9 cellular contexts compared by ENCODE assay signal in genomic region chr9:109641079-109641659, GRCh38.
DNase-seq lines count a peak whose midpoint lies in the region; ATAC-seq and TF ChIP-seq lines count a peak whose summit lies in the region.
"Had no signal": no experiment of that assay in that cellular context is flagged by ENCODE, and none has a peak within 500 bp of the region (broad histone marks: within the 10 kb centered on the region; RNA-seq: fewer than 3 reads in every experiment).

No MANE protein-coding gene starts in this region.

- no peak for TF ChIP-seq CTCF in cardiac fibroblast (IDR thresholded peaks at IDR 0.05; ENCODE audit: low read depth, low read length)
- TF ChIP-seq CTCF in lower lobe of right lung (IDR thresholded peaks at IDR 0.05): no peak
- TF ChIP-seq CTCF in tibial artery (IDR thresholded peaks at IDR 0.05): no peak

- H3K36me3 ChIP-seq in lower lobe of right lung: no peaks in the 10 kb centered on the region
- no peaks in the 10 kb centered on the region for H3K36me3 ChIP-seq in tibial artery

- H3K27me3 ChIP-seq in lower lobe of right lung (ENCODE audit: low read depth): peaks cover 27% of the 10 kb centered on the region
- peaks cover 0 to 16% of the 10 kb centered on the region in 2 donors for H3K27me3 ChIP-seq in tibial artery

- no peak overlapping the region for H3K27ac ChIP-seq in lower lobe of right lung
- H3K27ac ChIP-seq in tibial artery: no peak overlapping the region

- H3K4me3 ChIP-seq in cardiac fibroblast (replicated peaks in 1 of 2; ENCODE audit: low read depth in 2 of 2, low read length in 2 of 2) (peak overlapping the region; percentile 36 to 37), lower lobe of right lung (peak overlapping the region; percentile 46), tibial artery (peak overlapping the region; percentile 54 to 56)

- peaks cover 8% of the 10 kb centered on the region for H3K4me1 ChIP-seq in lower lobe of right lung
- H3K4me1 ChIP-seq in tibial artery: peaks cover 0 to 23% (median 12%) of the 10 kb centered on the region in 4 donors

- intact Hi-C loops in lower lobe of right lung (cut with DNase I) (no loop called here), tibial artery (cut with DNase I; ENCODE audit: low total_unique reads) (no loop called here)

- H3K9me3 ChIP-seq in lower lobe of right lung: no peaks in the 10 kb centered on the region
- H3K9me3 ChIP-seq in tibial artery: no peaks in the 10 kb centered on the region

- ATAC-seq in lower lobe of right lung (no peak), HG03439 (IDR thresholded peaks at IDR 0.05; ENCODE audit: unreplicated experiment) (no peak)

- DNase-seq in NCI-H345 (lab: John Stamatoyannopoulos, UW) (peak; percentile 53), NCI-H345 treated with DMSO at 0.1 percent for 48 hours (lab: John Stamatoyannopoulos, UW; ENCODE audit: unreplicated experiment) (no peak), cardiac fibroblast (ENCODE audit: low read depth in 2 of 2) (no peak), lower lobe of right lung (no peak), tibial artery (no peak), epidermal melanocyte (ENCODE audit: insufficient read length, low spot score) (no peak)
- no peak for DNase-seq in activated CD4-positive, alpha-beta T cell treated with anti-CD3 and anti-CD28 coated beads for 4 hours
- DNase-seq: activated CD4-positive, CD25-positive, alpha-beta regulatory T cell treated with anti-CD3 and anti-CD28 coated beads, Interleukin-2, amount 50 U/mL, for 72 hours had no signal
